8 cellular contexts compared by ENCODE assay signal in the genomic region with DNA sequence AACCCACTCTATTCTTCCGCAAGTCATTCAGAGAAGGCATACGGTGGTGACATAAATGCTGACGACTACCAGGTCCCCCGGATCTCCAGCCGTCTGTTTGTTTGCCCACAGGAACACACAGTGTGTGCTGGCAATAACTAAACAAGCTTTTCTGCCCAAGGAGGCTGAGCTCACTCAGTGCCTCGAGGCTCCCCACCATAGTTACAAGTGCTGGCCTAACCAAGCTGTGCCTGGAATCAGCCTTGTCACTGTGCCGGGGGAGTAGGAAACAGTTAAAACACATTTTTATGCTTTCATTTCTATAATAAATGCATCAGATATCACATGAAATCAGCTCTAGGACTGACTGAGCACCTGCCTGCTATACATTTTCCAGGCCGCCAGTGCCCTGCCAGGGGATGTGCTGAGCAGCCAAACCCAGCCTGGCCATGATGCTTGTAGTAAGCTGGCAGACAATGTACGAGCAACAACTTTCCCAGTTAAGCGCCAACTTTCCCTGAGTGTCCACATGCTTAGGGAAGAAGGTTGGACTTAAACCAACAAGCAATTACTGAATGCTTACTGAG. TPM values are rescaled to one million over a fixed set of nuclear protein-coding genes. Genes with fewer than 3 reads are reported as not detected.
A peak's percentile ranks its signal among the peaks of the same experiment; 100 is the strongest.
DNase-seq lines count a peak whose midpoint lies in the region; ATAC-seq and TF ChIP-seq lines count a peak whose summit lies in the region.

No MANE protein-coding gene starts in this region.

- peaks cover 55 to 75% of the 10 kb centered on the region in 2 donors for H3K4me1 ChIP-seq in naive thymus-derived CD4-positive, alpha-beta T cell (ENCODE audit: control insufficient read depth in 2 of 2, insufficient read depth in 2 of 2, low read length in 2 of 2)

- H3K4me3 Mint-ChIP-seq in activated naive CD8-positive, alpha-beta T cell treated with anti-CD3 and anti-CD28 coated beads for 36 hours = no peak overlapping the region
- peak overlapping the region in 9 of 10 donors; percentile 42 to 83 (median 71) for H3K4me3 Mint-ChIP-seq in naive thymus-derived CD4-positive, alpha-beta T cell

- peaks cover 3% of the 10 kb centered on the region for H3K9me3 Mint-ChIP-seq in activated naive CD8-positive, alpha-beta T cell treated with anti-CD3 and anti-CD28 coated beads for 36 hours
- no peaks in the 10 kb centered on the region for H3K9me3 Mint-ChIP-seq in naive thymus-derived CD4-positive, alpha-beta T cell

- DNase-seq in AG10803 (ENCODE audit: low read depth) = peak; percentile 47
- DNase-seq in LNCaP clone FGC (ENCODE audit: low read depth) = peak; percentile 81
- DNase-seq in activated naive CD8-positive, alpha-beta T cell treated with anti-CD3 and anti-CD28 coated beads for 36 hours = peak; percentile 18
- DNase-seq in naive thymus-derived CD4-positive, alpha-beta T cell = no peak
- no peak for DNase-seq in glomerular visceral epithelial cell (ENCODE audit: extremely low spot score)
- DNase-seq in D341Med (ENCODE audit: low spot score) = no peak

- no peaks in the 10 kb centered on the region for H3K36me3 ChIP-seq in naive thymus-derived CD4-positive, alpha-beta T cell (ENCODE audit: control insufficient read depth in 2 of 3, insufficient read depth in 3 of 3, low read length in 3 of 3)

- CTCF ChIA-PET in naive thymus-derived CD4-positive, alpha-beta T cell (lab: Charles Lee) = interaction anchor here (0.7 kb wide), 1 partner anchor 1113 kb away, joined by 3 read pairs; no protein-coding TSS in a partner anchor

- H3K9me3 ChIP-seq in naive thymus-derived CD4-positive, alpha-beta T cell (ENCODE audit: control insufficient read depth in 2 of 3, low read length in 3 of 3) = no peaks in the 10 kb centered on the region

- peak; percentile 30 for ATAC-seq in naive thymus-derived CD4-positive, alpha-beta T cell
- no peak for ATAC-seq in GM18909 (IDR thresholded peaks at IDR 0.05; ENCODE audit: poor library complexity, unreplicated experiment)
- ATAC-seq in GM19455 (IDR thresholded peaks at IDR 0.05; ENCODE audit: unreplicated experiment) = no peak

- H3K4me1 Mint-ChIP-seq in activated naive CD8-positive, alpha-beta T cell treated with anti-CD3 and anti-CD28 coated beads for 36 hours = peaks cover 76% of the 10 kb centered on the region
- peaks cover 65 to 90% (median 76%) of the 10 kb centered on the region in 7 donors for H3K4me1 Mint-ChIP-seq in naive thymus-derived CD4-positive, alpha-beta T cell

- TF ChIP-seq CTCF in AG10803 (conservative IDR thresholded peaks at IDR 0.05; ENCODE audit: low read length) (no peak), LNCaP clone FGC (IDR thresholded peaks at IDR 0.05; ENCODE audit: control insufficient read depth, extremely low read depth, insufficient read depth) (no peak)

- H3K27me3 ChIP-seq in naive thymus-derived CD4-positive, alpha-beta T cell (ENCODE audit: control insufficient read depth in 2 of 2, insufficient read depth in 2 of 2, low read length in 2 of 2) = no peaks in the 10 kb centered on the region

- intact Hi-C loops in naive thymus-derived CD4-positive, alpha-beta T cell (cut with micrococcal nuclease) = loop anchor here in 1 of 2 donors (2.0 kb wide), 1 partner anchor 15 kb away; no protein-coding TSS in a partner anchor

- peaks cover 33% of the 10 kb centered on the region for H3K36me3 Mint-ChIP-seq in activated naive CD8-positive, alpha-beta T cell treated with anti-CD3 and anti-CD28 coated beads for 36 hours
- H3K36me3 Mint-ChIP-seq in naive thymus-derived CD4-positive, alpha-beta T cell = peaks cover 0 to 9% (median 2%) of the 10 kb centered on the region in 5 donors

- H3K27ac Mint-ChIP-seq in activated naive CD8-positive, alpha-beta T cell treated with anti-CD3 and anti-CD28 coated beads for 36 hours = peak overlapping the region; percentile 81
- peak overlapping the region; percentile 6 to 89 (median 78) for H3K27ac Mint-ChIP-seq in naive thymus-derived CD4-positive, alpha-beta T cell

- H3K27ac ChIP-seq in naive thymus-derived CD4-positive, alpha-beta T cell (ENCODE audit: low read depth, low read length) = peak overlapping the region; percentile 42

- H3K4me3 ChIP-seq in AG10803 (ENCODE audit: low read length) (no peak overlapping the region), LNCaP clone FGC (ENCODE audit: low read depth, low read length) (peak overlapping the region; percentile 20)
- peak overlapping the region; percentile 34 for H3K4me3 ChIP-seq in naive thymus-derived CD4-positive, alpha-beta T cell (ENCODE audit: low read length)

- H3K27me3 Mint-ChIP-seq in activated naive CD8-positive, alpha-beta T cell treated with anti-CD3 and anti-CD28 coated beads for 36 hours = no peaks in the 10 kb centered on the region
- H3K27me3 Mint-ChIP-seq in naive thymus-derived CD4-positive, alpha-beta T cell = no peaks in the 10 kb centered on the region

- POLR2A ChIA-PET in naive thymus-derived CD4-positive, alpha-beta T cell (lab: Charles Lee) = no interaction called here

RNA-seq across cellular contexts. Expression of gene BRD4, which starts 28.1 kb away (rescaled TPM):
- 100 to 1,000 TPM; 110 to 113 TPM for total RNA-seq in activated naive CD8-positive, alpha-beta T cell treated with anti-CD3 and anti-CD28 coated beads for 36 hours
- 100 to 1,000 TPM; 104 to 168 (median 128) TPM for total RNA-seq in naive thymus-derived CD4-positive, alpha-beta T cell
- polyA plus RNA-seq in naive thymus-derived CD4-positive, alpha-beta T cell = 10 to 100 TPM; 10.5 to 19.8 TPM

Comparison
In these comparisons a context has a peak if more than half of its experiments do, and no peak if none do; other contexts are left out.
1. DNase-seq: peak in AG10803 (single experiment), LNCaP clone FGC (single experiment) and activated naive CD8-positive, alpha-beta T cell treated with anti-CD3 and anti-CD28 coated beads for 36 hours (single experiment); none in naive thymus-derived CD4-positive, alpha-beta T cell (0 of 9), glomerular visceral epithelial cell (single experiment) and D341Med (single experiment).